ENCODE assay signal across 1 cellular context in genomic region chr6:235763-236360, GRCh38.
TF ChIP-seq lines count a peak whose summit lies in the region.

No MANE protein-coding gene starts in this region.

TF ChIP-seq in GM12878, 131 proteins besides CTCF, POLR2A, EP300 and RAD21 (continued from another document and continues in another):
- TF ChIP-seq E2F8 (IDR thresholded peaks at IDR 0.05; ENCODE audit: low read depth, partially characterized antibody) (no peak), EZH2 (IDR thresholded peaks at IDR 0.05; ENCODE audit: borderline replicate concordance, control insufficient read depth, low read depth, low read length) (no peak), BCL3 (IDR thresholded peaks at IDR 0.05; ENCODE audit: borderline replicate concordance, insufficient read depth, low read depth, low read length, poor library complexity, severe bottlenecking) (peak; percentile 47), ZNF687 (IDR thresholded peaks at IDR 0.05) (peak; percentile 54), ZBTB4 (CRISPR knock-in tag; IDR thresholded peaks at IDR 0.05) (no peak), SREBF1 (IDR thresholded peaks at IDR 0.05; ENCODE audit: low read length) (no peak), ELK1 (IDR thresholded peaks at IDR 0.05; ENCODE audit: low read depth, low read length) (no peak), SUZ12 (IDR thresholded peaks at IDR 0.05; ENCODE audit: unreplicated experiment) (no peak), ZBTB33 (IDR thresholded peaks at IDR 0.05) (no peak), BRCA1 (IDR thresholded peaks at IDR 0.05; ENCODE audit: low read depth, low read length) (no peak), SUPT20H (IDR thresholded peaks at IDR 0.05; ENCODE audit: borderline replicate concordance, control insufficient read depth, low read depth, low read length) (no peak), CREB1 (IDR thresholded peaks at IDR 0.05; ENCODE audit: low read depth) (no peak), MXI1 (IDR thresholded peaks at IDR 0.05; ENCODE audit: low read depth, low read length) (peak; percentile 58), CHD1 (IDR thresholded peaks at IDR 0.05; ENCODE audit: low read depth, low read length) (no peak), SMAD1 (IDR thresholded peaks at IDR 0.05; ENCODE audit: low read depth, partially characterized antibody) (peak; percentile 41), YBX1 (IDR thresholded peaks at IDR 0.05) (peak; percentile 86), SPI1 (IDR thresholded peaks at IDR 0.05; ENCODE audit: borderline replicate concordance, insufficient read depth, low read depth, low read length) (peak; percentile 64; the same call in 1 of the 2 replicates), ZBTB40 (IDR thresholded peaks at IDR 0.05; ENCODE audit: borderline replicate concordance) (no peak; the same call in 1 of the 2 replicates), BMI1 (IDR thresholded peaks at IDR 0.05; ENCODE audit: borderline replicate concordance) (no peak), CHD4 (IDR thresholded peaks at IDR 0.05) (no peak), SKIL (IDR thresholded peaks at IDR 0.05; ENCODE audit: low read depth, poor library complexity, severe bottlenecking) (peak; percentile 97), CEBPZ (IDR thresholded peaks at IDR 0.05; ENCODE audit: low read depth, low read length) (no peak), GABPA (IDR thresholded peaks at IDR 0.05; ENCODE audit: low read depth) (no peak), EGR1 (IDR thresholded peaks at IDR 0.05; ENCODE audit: borderline replicate concordance in 1 of 2, low read depth in 2 of 2, low read length in 2 of 2) (peak in 1 of 2 experiments; percentile 43; a peak in 1 of 3 replicates), GATAD2B (conservative IDR thresholded peaks at IDR 0.05; ENCODE audit: low read depth) (no peak; the same call in 1 of the 2 replicates)
